In genomic region chr13:114134944-114135610, GRCh38 we compare ENCODE assay signal across 13 cellular contexts. TPM values are rescaled to one million over a fixed set of nuclear protein-coding genes. Genes with fewer than 3 reads are reported as not detected.
DNase-seq lines count a peak whose midpoint lies in the region; ATAC-seq and TF ChIP-seq lines count a peak whose summit lies in the region.
"Had no signal": no experiment of that assay in that cellular context is flagged by ENCODE, and none has a peak within 500 bp of the region (broad histone marks: within the 10 kb centered on the region; RNA-seq: fewer than 3 reads in every experiment).

No MANE protein-coding gene starts in this region.

- H3K27me3 Mint-ChIP-seq in activated CD8-positive, alpha-beta T cell treated with anti-CD3 and anti-CD28 coated beads, Interleukin-2, amount 10 ng/mL, durations not matched to agents 7 days and 5 days (ENCODE audit: low read depth): peaks cover 20% of the 10 kb centered on the region
- peaks cover 0 to 8% (median 0%) of the 10 kb centered on the region in 5 donors for H3K27me3 Mint-ChIP-seq in naive thymus-derived CD4-positive, alpha-beta T cell
- H3K27me3 Mint-ChIP-seq in type B pancreatic cell: peaks cover 17% of the 10 kb centered on the region
- H3K27me3 Mint-ChIP-seq: activated naive CD8-positive, alpha-beta T cell treated with anti-CD3 and anti-CD28 coated beads, Interleukin-2, amount 50 U/mL, for 24 hours had no signal

- H3K9me3 ChIP-seq in BLaER1 treated with 17β-estradiol and CSF1 and Interleukin-3, amounts not matched to agents 10 nM and 100 nM (replicated peaks in 1 of 11): no peaks in the 10 kb centered on the region; a peak in 1 of 22 replicates
- no peaks in the 10 kb centered on the region for H3K9me3 ChIP-seq in naive thymus-derived CD4-positive, alpha-beta T cell (ENCODE audit: control insufficient read depth in 2 of 3, low read length in 3 of 3)
- H3K9me3 ChIP-seq: thoracic aorta had no signal

- H3K9ac ChIP-seq in BLaER1 treated with 17β-estradiol and CSF1 and Interleukin-3, amounts not matched to agents 10 nM and 100 nM: peak overlapping the region in 6 of 11 experiments; percentile 9 to 50 (median 44); a peak in 4 of 22 replicates

- peaks cover 36% of the 10 kb centered on the region for H3K4me1 Mint-ChIP-seq in activated CD8-positive, alpha-beta T cell treated with anti-CD3 and anti-CD28 coated beads, Interleukin-2, amount 10 ng/mL, durations not matched to agents 7 days and 5 days (ENCODE audit: low read depth)
- peaks cover 16 to 54% (median 38%) of the 10 kb centered on the region in 7 donors for H3K4me1 Mint-ChIP-seq in naive thymus-derived CD4-positive, alpha-beta T cell
- peaks cover 17% of the 10 kb centered on the region for H3K4me1 Mint-ChIP-seq in type B pancreatic cell (ENCODE audit: unreplicated experiment)

- no peak for ATAC-seq in activated CD8-positive, alpha-beta T cell treated with anti-CD3 and anti-CD28 coated beads, Interleukin-2, amount 10 ng/mL, durations not matched to agents 7 days and 5 days
- no peak for ATAC-seq in naive thymus-derived CD4-positive, alpha-beta T cell
- ATAC-seq in HG02870 (IDR thresholded peaks at IDR 0.05; ENCODE audit: unreplicated experiment) (no peak), GM18520 (IDR thresholded peaks at IDR 0.05; ENCODE audit: unreplicated experiment) (no peak)
- ATAC-seq: activated naive CD8-positive, alpha-beta T cell treated with anti-CD3 and anti-CD28 coated beads, Interleukin-2, amount 50 U/mL, for 24 hours had no signal

- H3K36me3 ChIP-seq in BLaER1 treated with 17β-estradiol and CSF1 and Interleukin-3, amounts not matched to agents 10 nM and 100 nM: no peaks in the 10 kb centered on the region
- H3K36me3 ChIP-seq in naive thymus-derived CD4-positive, alpha-beta T cell (ENCODE audit: control insufficient read depth in 2 of 3, insufficient read depth in 3 of 3, low read length in 3 of 3): peaks cover 0 to 22% (median 0%) of the 10 kb centered on the region in 3 experiments
- H3K36me3 ChIP-seq: thoracic aorta had no signal

- H3K36me3 Mint-ChIP-seq in activated CD8-positive, alpha-beta T cell treated with anti-CD3 and anti-CD28 coated beads, Interleukin-2, amount 10 ng/mL, durations not matched to agents 7 days and 5 days (ENCODE audit: low read depth): peaks cover 10% of the 10 kb centered on the region
- H3K36me3 Mint-ChIP-seq in naive thymus-derived CD4-positive, alpha-beta T cell: peaks cover 5 to 18% (median 11%) of the 10 kb centered on the region in 5 donors
- no peaks in the 10 kb centered on the region for H3K36me3 Mint-ChIP-seq in type B pancreatic cell

- no peak for TF ChIP-seq CTCF in type B pancreatic cell (conservative IDR thresholded peaks at IDR 0.05)

- H4K20me1 ChIP-seq in BLaER1 treated with 17β-estradiol and CSF1 and Interleukin-3, amounts not matched to agents 10 nM and 100 nM: peaks cover 0 to 26% (median 7%) of the 10 kb centered on the region in 11 experiments; a peak in 7 of 22 replicates

- CTCF ChIA-PET in activated CD8-positive, alpha-beta T cell treated with anti-CD3 and anti-CD28 coated beads, Interleukin-2, amount 10 ng/mL, durations not matched to agents 7 days and 5 days (lab: Charles Lee): interaction anchor here (1.4 kb wide), 1 partner anchor 13 kb away, joined by 3 read pairs; no protein-coding TSS in a partner anchor
- CTCF ChIA-PET in naive thymus-derived CD4-positive, alpha-beta T cell (lab: Charles Lee): interaction anchor here (1.4 to 2.0 kb wide), 3 partner anchors 10 to 27 kb away, joined by 3 to 6 read pairs (median 4); no protein-coding TSS in a partner anchor

- intact Hi-C loops in naive thymus-derived CD4-positive, alpha-beta T cell (cut with micrococcal nuclease): loop anchor here (5.0 kb wide), 2 partner anchors 32 to 318 kb away; no protein-coding TSS in a partner anchor

- H3K27ac Mint-ChIP-seq in activated CD8-positive, alpha-beta T cell treated with anti-CD3 and anti-CD28 coated beads, Interleukin-2, amount 10 ng/mL, durations not matched to agents 7 days and 5 days: peak overlapping the region; percentile 58
- peak overlapping the region; percentile 40 to 94 (median 84) for H3K27ac Mint-ChIP-seq in naive thymus-derived CD4-positive, alpha-beta T cell
- H3K27ac Mint-ChIP-seq in type B pancreatic cell: no peak overlapping the region
- H3K27ac Mint-ChIP-seq: activated naive CD8-positive, alpha-beta T cell treated with anti-CD3 and anti-CD28 coated beads, Interleukin-2, amount 50 U/mL, for 24 hours had no signal

- peak overlapping the region; percentile 56 to 87 (median 74) for H3K4me2 ChIP-seq in BLaER1 treated with 17β-estradiol and CSF1 and Interleukin-3, amounts not matched to agents 10 nM and 100 nM

- peak overlapping the region in 6 of 11 experiments; percentile 1 to 60 (median 45); a peak in 6 of 22 replicates for H3K27ac ChIP-seq in BLaER1 treated with 17β-estradiol and CSF1 and Interleukin-3, amounts not matched to agents 10 nM and 100 nM
- peak overlapping the region; percentile 50 for H3K27ac ChIP-seq in naive thymus-derived CD4-positive, alpha-beta T cell (ENCODE audit: low read depth, low read length)
- H3K27ac ChIP-seq: epithelial cell of prostate had no signal

- DNase-seq in DMS79 (lab: John Stamatoyannopoulos, UW): peak; percentile 86
- DNase-seq in activated CD8-positive, alpha-beta T cell treated with anti-CD3 and anti-CD28 coated beads, Interleukin-2, amount 10 ng/mL, durations not matched to agents 7 days and 5 days: no peak
- peak in 1 of 9 donors; percentile 8 for DNase-seq in naive thymus-derived CD4-positive, alpha-beta T cell
- DNase-seq in type B pancreatic cell (ENCODE audit: extremely low spot score, unreplicated experiment): no peak
- DNase-seq: activated naive CD8-positive, alpha-beta T cell treated with anti-CD3 and anti-CD28 coated beads, Interleukin-2, amount 50 U/mL, for 24 hours; cerebellar nuclear complex; islet precursor cell had no signal

- peaks cover 0 to 4% (median 0%) of the 10 kb centered on the region in 11 experiments; a peak in 4 of 22 replicates for H3K27me3 ChIP-seq in BLaER1 treated with 17β-estradiol and CSF1 and Interleukin-3, amounts not matched to agents 10 nM and 100 nM
- no peaks in the 10 kb centered on the region for H3K27me3 ChIP-seq in naive thymus-derived CD4-positive, alpha-beta T cell (ENCODE audit: control insufficient read depth in 2 of 2, insufficient read depth in 2 of 2, low read length in 2 of 2)

- POLR2A ChIA-PET in activated CD8-positive, alpha-beta T cell treated with anti-CD3 and anti-CD28 coated beads, Interleukin-2, amount 10 ng/mL, durations not matched to agents 7 days and 5 days (lab: Charles Lee): no interaction called here
- POLR2A ChIA-PET in naive thymus-derived CD4-positive, alpha-beta T cell (lab: Charles Lee): interaction anchor here (0.8 to 4.1 kb wide), 10 partner anchors 8 to 90 kb away, joined by 3 to 17 read pairs (median 5); no protein-coding TSS in a partner anchor

- H3K4me3 ChIP-seq in BLaER1 treated with 17β-estradiol and CSF1 and Interleukin-3, amounts not matched to agents 10 nM and 100 nM: no peak overlapping the region
- no peak overlapping the region for H3K4me3 ChIP-seq in naive thymus-derived CD4-positive, alpha-beta T cell (ENCODE audit: low read length)
- H3K4me3 ChIP-seq: thoracic aorta had no signal

- H3K9me3 Mint-ChIP-seq in activated CD8-positive, alpha-beta T cell treated with anti-CD3 and anti-CD28 coated beads, Interleukin-2, amount 10 ng/mL, durations not matched to agents 7 days and 5 days (ENCODE audit: insufficient read depth): no peaks in the 10 kb centered on the region
- peaks cover 0 to 13% (median 0%) of the 10 kb centered on the region in 11 donors for H3K9me3 Mint-ChIP-seq in naive thymus-derived CD4-positive, alpha-beta T cell
- no peaks in the 10 kb centered on the region for H3K9me3 Mint-ChIP-seq in type B pancreatic cell

- peaks cover 21 to 39% (median 28%) of the 10 kb centered on the region in 10 experiments for H3K4me1 ChIP-seq in BLaER1 treated with 17β-estradiol and CSF1 and Interleukin-3, amounts not matched to agents 10 nM and 100 nM
- peaks cover 12 to 25% of the 10 kb centered on the region in 2 donors for H3K4me1 ChIP-seq in naive thymus-derived CD4-positive, alpha-beta T cell (ENCODE audit: control insufficient read depth in 2 of 2, insufficient read depth in 2 of 2, low read length in 2 of 2)

- no peak overlapping the region for H3K4me3 Mint-ChIP-seq in activated CD8-positive, alpha-beta T cell treated with anti-CD3 and anti-CD28 coated beads, Interleukin-2, amount 10 ng/mL, durations not matched to agents 7 days and 5 days
- peak overlapping the region in 8 of 10 donors; percentile 72 to 93 (median 84) for H3K4me3 Mint-ChIP-seq in naive thymus-derived CD4-positive, alpha-beta T cell
- H3K4me3 Mint-ChIP-seq in type B pancreatic cell: no peak overlapping the region
- H3K4me3 Mint-ChIP-seq: activated naive CD8-positive, alpha-beta T cell treated with anti-CD3 and anti-CD28 coated beads, Interleukin-2, amount 50 U/mL, for 24 hours had no signal

RNA-seq across cellular contexts. Expression of gene RASA3, which starts 2.7 kb away (rescaled TPM):
- total RNA-seq in activated CD8-positive, alpha-beta T cell treated with anti-CD3 and anti-CD28 coated beads, Interleukin-2, amount 10 ng/mL, durations not matched to agents 7 days and 5 days: 10 to 100 TPM; 36.9 to 39.3 TPM
- total RNA-seq in naive thymus-derived CD4-positive, alpha-beta T cell: 100 to 1,000 TPM; 110 to 227 (median 199) TPM
- polyA plus RNA-seq in naive thymus-derived CD4-positive, alpha-beta T cell: 100 to 1,000 TPM; 109 to 195 TPM
- 1.9 and 9.3 TPM in 2 replicates for total RNA-seq in type B pancreatic cell (ENCODE audit: low replicate concordance)

RNA-seq across cellular contexts. Expression of gene CFAP97D2, which starts 44.0 kb away (rescaled TPM):
- total RNA-seq in activated CD8-positive, alpha-beta T cell treated with anti-CD3 and anti-CD28 coated beads, Interleukin-2, amount 10 ng/mL, durations not matched to agents 7 days and 5 days: not detected
- 1 to 10 TPM in 1 of 5 experiments, under 1 TPM in 1, not detected in 3; 0.27 to 1.1 TPM for total RNA-seq in naive thymus-derived CD4-positive, alpha-beta T cell
- polyA plus RNA-seq in naive thymus-derived CD4-positive, alpha-beta T cell: under 1 TPM in 1 of 2 donors, not detected in 1; 0.33 TPM
- total RNA-seq in type B pancreatic cell (ENCODE audit: low replicate concordance): not detected in 2 replicates
- total RNA-seq: pulmonary artery endothelial cell, thoracic aorta had no signal

Comparison
In these comparisons a context has a peak if more than half of its experiments do, and no peak if none do; other contexts are left out.
1. H3K4me3 Mint-ChIP-seq: peak in naive thymus-derived CD4-positive, alpha-beta T cell (8 of 10); none in activated CD8-positive, alpha-beta T cell treated with anti-CD3 and anti-CD28 coated beads, Interleukin-2, amount 10 ng/mL, durations not matched to agents 7 days and 5 days (single experiment) and type B pancreatic cell (single experiment).